1 cellular context compared by ENCODE assay signal in genomic region chr18:22933206-22933957, GRCh38.
A peak's percentile ranks its signal among the peaks of the same experiment; 100 is the strongest.
TF ChIP-seq lines count a peak whose summit lies in the region.

RBBP8 (plus strand) TSS chr18:22933328; CDS start chr18:22936852, 3,524 bp downstream.

TF ChIP-seq in HepG2, 621 proteins besides CTCF, POLR2A, EP300 and RAD21 (continued from another document):
- peak; percentile 31; the same call in 1 of the 2 replicates for TF ChIP-seq PAXIP1 (CRISPR knock-in tag; conservative IDR thresholded peaks at IDR 0.05)
- no peak for TF ChIP-seq GZF1 (CRISPR knock-in tag; IDR thresholded peaks at IDR 0.05)
- TF ChIP-seq ZNF678 (CRISPR knock-in tag; IDR thresholded peaks at IDR 0.05) = no peak; the same call in 1 of the 2 replicates
- TF ChIP-seq RBAK (CRISPR knock-in tag; IDR thresholded peaks at IDR 0.05) = no peak
- TF ChIP-seq NFE2 (CRISPR knock-in tag; IDR thresholded peaks at IDR 0.05) = no peak
- no peak for TF ChIP-seq TCF12 (IDR thresholded peaks at IDR 0.05)
- peak; percentile 65; the same call in 1 of the 2 replicates for TF ChIP-seq TCF12 (CRISPR knock-in tag; IDR thresholded peaks at IDR 0.05)
- TF ChIP-seq MTA3 (CRISPR knock-in tag; IDR thresholded peaks at IDR 0.05) = no peak
- TF ChIP-seq HDAC1 (CRISPR knock-in tag; IDR thresholded peaks at IDR 0.05) = no peak; the same call in none of the 2 replicates
- TF ChIP-seq ZSCAN12 (CRISPR knock-in tag; IDR thresholded peaks at IDR 0.05) = no peak
- TF ChIP-seq, protein P1, sequence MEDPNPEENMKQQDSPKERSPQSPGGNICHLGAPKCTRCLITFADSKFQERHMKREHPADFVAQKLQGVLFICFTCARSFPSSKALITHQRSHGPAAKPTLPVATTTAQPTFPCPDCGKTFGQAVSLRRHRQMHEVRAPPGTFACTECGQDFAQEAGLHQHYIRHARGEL (CRISPR knock-in tag; IDR thresholded peaks at IDR 0.05) = 0 out of 2 replicates have a peak, but pooled peaks have one; percentile 24
- TF ChIP-seq, protein P2, sequence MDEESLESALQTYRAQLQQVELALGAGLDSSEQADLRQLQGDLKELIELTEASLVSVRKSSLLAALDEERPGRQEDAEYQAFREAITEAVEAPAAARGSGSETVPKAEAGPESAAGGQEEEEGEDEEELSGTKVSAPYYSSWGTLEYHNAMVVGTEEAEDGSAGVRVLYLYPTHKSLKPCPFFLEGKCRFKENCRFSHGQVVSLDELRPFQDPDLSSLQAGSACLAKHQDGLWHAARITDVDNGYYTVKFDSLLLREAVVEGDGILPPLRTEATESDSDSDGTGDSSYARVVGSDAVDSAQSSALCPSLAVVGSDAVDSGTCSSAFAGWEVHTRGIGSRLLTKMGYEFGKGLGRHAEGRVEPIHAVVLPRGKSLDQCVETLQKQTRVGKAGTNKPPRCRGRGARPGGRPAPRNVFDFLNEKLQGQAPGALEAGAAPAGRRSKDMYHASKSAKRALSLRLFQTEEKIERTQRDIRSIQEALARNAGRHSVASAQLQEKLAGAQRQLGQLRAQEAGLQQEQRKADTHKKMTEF (CRISPR knock-in tag; IDR thresholded peaks at IDR 0.05) = peak; percentile 77
- peak; percentile 61 for TF ChIP-seq DMAP1 (CRISPR knock-in tag; IDR thresholded peaks at IDR 0.05)
- TF ChIP-seq ZNF143 (CRISPR knock-in tag; IDR thresholded peaks at IDR 0.05) = no peak
- TF ChIP-seq FLYWCH1 (CRISPR knock-in tag; IDR thresholded peaks at IDR 0.05) = no peak
- TF ChIP-seq ZNF569 (CRISPR knock-in tag; IDR thresholded peaks at IDR 0.05; ENCODE audit: borderline replicate concordance) = no peak
- no peak for TF ChIP-seq RXRB (CRISPR knock-in tag; IDR thresholded peaks at IDR 0.05; ENCODE audit: borderline replicate concordance)
- no peak for TF ChIP-seq ZNF75D (CRISPR knock-in tag; IDR thresholded peaks at IDR 0.05; ENCODE audit: borderline replicate concordance)
- no peak for TF ChIP-seq MAFG (CRISPR knock-in tag; IDR thresholded peaks at IDR 0.05)
- TF ChIP-seq HNF1A (IDR thresholded peaks at IDR 0.05; ENCODE audit: low read depth) = no peak
- TF ChIP-seq HNF1A (CRISPR knock-in tag; IDR thresholded peaks at IDR 0.05; ENCODE audit: borderline replicate concordance) = peak; percentile 9; the same call in 1 of the 2 replicates
- peak; percentile 65; the same call in 1 of the 2 replicates for TF ChIP-seq ZNF709 (CRISPR knock-in tag; IDR thresholded peaks at IDR 0.05)
- TF ChIP-seq DNMT1 (CRISPR knock-in tag; IDR thresholded peaks at IDR 0.05) = no peak
- TF ChIP-seq, protein P3, sequence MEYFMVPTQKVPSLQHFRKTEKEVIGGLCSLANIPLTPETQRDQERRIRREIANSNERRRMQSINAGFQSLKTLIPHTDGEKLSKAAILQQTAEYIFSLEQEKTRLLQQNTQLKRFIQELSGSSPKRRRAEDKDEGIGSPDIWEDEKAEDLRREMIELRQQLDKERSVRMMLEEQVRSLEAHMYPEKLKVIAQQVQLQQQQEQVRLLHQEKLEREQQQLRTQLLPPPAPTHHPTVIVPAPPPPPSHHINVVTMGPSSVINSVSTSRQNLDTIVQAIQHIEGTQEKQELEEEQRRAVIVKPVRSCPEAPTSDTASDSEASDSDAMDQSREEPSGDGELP (IDR thresholded peaks at IDR 0.05; ENCODE audit: borderline replicate concordance, low read depth) = peak; percentile 95; the same call in 1 of the 2 replicates
- 0 out of 2 replicates have a peak, but pooled peaks have one; percentile 20 for TF ChIP-seq GFI1 (CRISPR knock-in tag; IDR thresholded peaks at IDR 0.05; ENCODE audit: borderline replicate concordance)
- TF ChIP-seq, protein P4, sequence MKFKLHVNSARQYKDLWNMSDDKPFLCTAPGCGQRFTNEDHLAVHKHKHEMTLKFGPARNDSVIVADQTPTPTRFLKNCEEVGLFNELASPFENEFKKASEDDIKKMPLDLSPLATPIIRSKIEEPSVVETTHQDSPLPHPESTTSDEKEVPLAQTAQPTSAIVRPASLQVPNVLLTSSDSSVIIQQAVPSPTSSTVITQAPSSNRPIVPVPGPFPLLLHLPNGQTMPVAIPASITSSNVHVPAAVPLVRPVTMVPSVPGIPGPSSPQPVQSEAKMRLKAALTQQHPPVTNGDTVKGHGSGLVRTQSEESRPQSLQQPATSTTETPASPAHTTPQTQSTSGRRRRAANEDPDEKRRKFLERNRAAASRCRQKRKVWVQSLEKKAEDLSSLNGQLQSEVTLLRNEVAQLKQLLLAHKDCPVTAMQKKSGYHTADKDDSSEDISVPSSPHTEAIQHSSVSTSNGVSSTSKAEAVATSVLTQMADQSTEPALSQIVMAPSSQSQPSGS (CRISPR knock-in tag; IDR thresholded peaks at IDR 0.05) = peak; percentile 58; the same call in 1 of the 2 replicates
- TF ChIP-seq CEBPG (CRISPR knock-in tag; IDR thresholded peaks at IDR 0.05) = peak; percentile 69
- no peak for TF ChIP-seq NBN (conservative IDR thresholded peaks at IDR 0.05)
- TF ChIP-seq, protein P5, sequence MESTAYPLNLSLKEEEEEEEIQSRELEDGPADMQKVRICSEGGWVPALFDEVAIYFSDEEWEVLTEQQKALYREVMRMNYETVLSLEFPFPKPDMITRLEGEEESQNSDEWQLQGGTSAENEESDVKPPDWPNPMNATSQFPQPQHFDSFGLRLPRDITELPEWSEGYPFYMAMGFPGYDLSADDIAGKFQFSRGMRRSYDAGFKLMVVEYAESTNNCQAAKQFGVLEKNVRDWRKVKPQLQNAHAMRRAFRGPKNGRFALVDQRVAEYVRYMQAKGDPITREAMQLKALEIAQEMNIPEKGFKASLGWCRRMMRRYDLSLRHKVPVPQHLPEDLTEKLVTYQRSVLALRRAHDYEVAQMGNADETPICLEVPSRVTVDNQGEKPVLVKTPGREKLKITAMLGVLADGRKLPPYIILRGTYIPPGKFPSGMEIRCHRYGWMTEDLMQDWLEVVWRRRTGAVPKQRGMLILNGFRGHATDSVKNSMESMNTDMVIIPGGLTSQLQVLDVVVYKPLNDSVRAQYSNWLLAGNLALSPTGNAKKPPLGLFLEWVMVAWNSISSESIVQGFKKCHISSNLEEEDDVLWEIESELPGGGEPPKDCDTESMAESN (CRISPR knock-in tag; conservative IDR thresholded peaks at IDR 0.05) = peak; percentile 87
- no peak for TF ChIP-seq ZZZ3 (CRISPR knock-in tag; IDR thresholded peaks at IDR 0.05; ENCODE audit: borderline replicate concordance)
- no peak for TF ChIP-seq ETV5 (CRISPR knock-in tag; IDR thresholded peaks at IDR 0.05; ENCODE audit: borderline replicate concordance)
- TF ChIP-seq ZNF672 (CRISPR knock-in tag; IDR thresholded peaks at IDR 0.05) = no peak
- TF ChIP-seq KLF16 (CRISPR knock-in tag; IDR thresholded peaks at IDR 0.05) = no peak; a peak in 1 of 4 replicates
- TF ChIP-seq RORA (CRISPR knock-in tag; IDR thresholded peaks at IDR 0.05) = no peak
- no peak for TF ChIP-seq SNRNP70 (IDR thresholded peaks at IDR 0.05; ENCODE audit: low read depth, low read length)
- TF ChIP-seq HOXA5 (CRISPR knock-in tag; IDR thresholded peaks at IDR 0.05) = no peak
- TF ChIP-seq NFIC (IDR thresholded peaks at IDR 0.05; ENCODE audit: low read length) = no peak
- no peak for TF ChIP-seq RNF219 (CRISPR knock-in tag; IDR thresholded peaks at IDR 0.05)
- TF ChIP-seq ZNF354B (CRISPR knock-in tag; IDR thresholded peaks at IDR 0.05) = no peak
- 0 out of 2 replicates have a peak, but pooled peaks have one; percentile 55 for TF ChIP-seq DR1 (CRISPR knock-in tag; IDR thresholded peaks at IDR 0.05)
- TF ChIP-seq HIVEP1 (CRISPR knock-in tag; IDR thresholded peaks at IDR 0.05) = peak; percentile 62
- TF ChIP-seq ZBTB7B (CRISPR knock-in tag; IDR thresholded peaks at IDR 0.05) = 0 out of 2 replicates have a peak, but pooled peaks have one; percentile 16
- no peak for TF ChIP-seq CCAR2 (optimal IDR thresholded peaks at IDR 0.05; ENCODE audit: low read depth, low read length)
- TF ChIP-seq ZBTB20 (CRISPR knock-in tag; IDR thresholded peaks at IDR 0.05; ENCODE audit: borderline replicate concordance, low read depth) = no peak
- TF ChIP-seq ZNF740 (CRISPR knock-in tag; IDR thresholded peaks at IDR 0.05) = no peak
